Comparison of ENCODE assay signal across 12 cellular contexts in genomic region chr14:102993523-102993922, GRCh38.
A peak's percentile ranks its signal among the peaks of the same experiment; 100 is the strongest.
DNase-seq lines count a peak whose midpoint lies in the region; ATAC-seq and TF ChIP-seq lines count a peak whose summit lies in the region.
"Had no signal": no experiment of that assay in that cellular context is flagged by ENCODE, and none has a peak within 500 bp of the region (broad histone marks: within the 10 kb centered on the region; RNA-seq: fewer than 3 reads in every experiment).

No MANE protein-coding gene starts in this region.

- H3K27ac ChIP-seq in brain microvascular endothelial cell (peak overlapping the region; percentile 19), ovary (no peak overlapping the region)

- no peak for TF ChIP-seq EP300 in ovary (IDR thresholded peaks at IDR 0.05)

- no peaks in the 10 kb centered on the region for H3K27me3 ChIP-seq in brain microvascular endothelial cell (replicated peaks)
- no peaks in the 10 kb centered on the region for H3K27me3 ChIP-seq in ovary

- in situ Hi-C loops in brain microvascular endothelial cell (cut with HindIII; ENCODE audit: low pct_ligation_motif_present, low sequenced_read_pairs) = no loop called here

- H3K9me3 ChIP-seq in ovary = no peaks in the 10 kb centered on the region

- WGBS in ovary, 3 donors = 67 to 75% (median 71%) methylated on average over 3 of the region's 3 CpGs

- DNase-seq in AG08395 (ENCODE audit: low spot score) (peak; percentile 40), HuH-7.5 (ENCODE audit: low spot score) (peak; percentile 23), brain microvascular endothelial cell (peak; percentile 44), kidney glomerular epithelial cell (lab: John Stamatoyannopoulos, UW) (peak; percentile 10), COR-L47 (lab: John Stamatoyannopoulos, UW) (no peak), ovary (no peak)
- no peak for DNase-seq in activated naive CD4-positive, alpha-beta T cell treated with anti-CD3 and anti-CD28 coated beads, Interleukin-2, amount 50 U/mL, for 16 hours
- DNase-seq: CD4-positive, CD25-positive, alpha-beta regulatory T cell; NCI-H69; stimulated activated CD4-positive, alpha-beta T cell treated with anti-CD3 and anti-CD28 coated beads, Interleukin-1b, Interleukin-23, amount 100 ng/mL, for 48 hours; stimulated activated naive CD8-positive, alpha-beta T cell treated with anti-CD3 and anti-CD28 coated beads, Interleukin-15, amount 100 ng/mL, for 72 hours had no signal

- no peak for ATAC-seq in GM21528 (IDR thresholded peaks at IDR 0.05; ENCODE audit: low FRiP score, unreplicated experiment)
- ATAC-seq: stimulated activated naive CD8-positive, alpha-beta T cell treated with anti-CD3 and anti-CD28 coated beads, Interleukin-15, amount 100 ng/mL, for 72 hours had no signal

- TF ChIP-seq CTCF in brain microvascular endothelial cell (IDR thresholded peaks at IDR 0.05; ENCODE audit: low read depth, low read length, missing control alignments) (no peak), ovary (IDR thresholded peaks at IDR 0.05) (no peak)

- H3K4me3 ChIP-seq in brain microvascular endothelial cell (ENCODE audit: low read depth, low read length) (no peak overlapping the region), ovary (no peak overlapping the region)

- H3K36me3 ChIP-seq in brain microvascular endothelial cell (replicated peaks) = peaks cover 35% of the 10 kb centered on the region
- no peaks in the 10 kb centered on the region for H3K36me3 ChIP-seq in ovary

- intact Hi-C loops in ovary (cut with DNase I) = no loop called here

- no peaks in the 10 kb centered on the region for H3K4me1 ChIP-seq in ovary (ENCODE audit: insufficient read depth)

- no peak for TF ChIP-seq POLR2A in ovary (IDR thresholded peaks at IDR 0.05)

Comparison
In these comparisons a context has a peak if more than half of its experiments do, and no peak if none do; other contexts are left out.
1. DNase-seq: peak in AG08395 (single experiment), HuH-7.5 (single experiment), brain microvascular endothelial cell (single experiment) and kidney glomerular epithelial cell (single experiment); none in COR-L47 (single experiment), ovary (0 of 5) and activated naive CD4-positive, alpha-beta T cell treated with anti-CD3 and anti-CD28 coated beads, Interleukin-2, amount 50 U/mL, for 16 hours (single experiment).